ENCODE assay signal across 18 cellular contexts in the genomic region with DNA sequence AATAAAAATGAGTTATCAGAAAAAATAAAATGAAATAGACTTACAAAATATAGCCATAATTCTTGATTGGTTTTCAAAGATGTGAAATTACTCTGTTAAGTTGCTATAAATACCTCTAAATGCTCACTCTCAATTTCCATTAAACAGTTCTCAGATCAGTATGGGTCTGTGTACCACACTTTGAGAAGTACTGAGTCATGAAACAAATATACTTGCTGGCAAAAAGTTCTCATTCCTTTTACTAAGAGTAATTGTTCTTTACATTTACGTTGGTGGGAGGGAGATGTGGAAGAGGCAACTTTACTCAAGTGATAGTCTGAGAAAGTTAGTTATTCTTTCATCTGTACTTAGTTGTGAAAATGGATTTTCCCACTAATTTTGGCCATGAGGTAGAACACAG.
DNase-seq lines count a peak whose midpoint lies in the region; TF ChIP-seq lines count a peak whose summit lies in the region.
"Had no signal": no experiment of that assay in that cellular context is flagged by ENCODE, and none has a peak within 500 bp of the region (broad histone marks: within the 10 kb centered on the region; RNA-seq: fewer than 3 reads in every experiment).

No MANE protein-coding gene starts in this region.

- H3K9ac ChIP-seq in GM23248 (no peak overlapping the region), skeletal muscle satellite cell (ENCODE audit: low read depth, low read length) (peak overlapping the region; percentile 40)

- H3K9me2 ChIP-seq in GM23248 (ENCODE audit: insufficient read depth) = no peaks in the 10 kb centered on the region

- H3K27me3 Mint-ChIP-seq in T-helper 2 cell treated with Interferon-gamma antibody and Interleukin-4, amounts not matched to agents 5 μg/mL and 100 μg/mL, for 36 hours (ENCODE audit: low read depth) = no peaks in the 10 kb centered on the region
- H3K27me3 Mint-ChIP-seq: activated naive CD8-positive, alpha-beta T cell treated with anti-CD3 and anti-CD28 coated beads for 36 hours; effector memory CD8-positive, alpha-beta T cell had no signal

- H3F3A ChIP-seq in GM23248 (ENCODE audit: insufficient read depth) = peaks cover 9% of the 10 kb centered on the region; the same call in 1 of the 2 replicates

- in situ Hi-C loops in GM23248 (cut with MboI) = no loop called here

- DNase-seq in GM23248 (peak; percentile 84), amniotic epithelial cell (ENCODE audit: low read depth) (peak; percentile 61), fibroblast of mammary gland (ENCODE audit: low read depth) (peak; percentile 85), NCI-H1092 treated with DMSO at 0.1 percent for 48 hours (lab: John Stamatoyannopoulos, UW) (no peak)
- DNase-seq in T-helper 2 cell treated with Interferon-gamma antibody and Interleukin-4, amounts not matched to agents 5 μg/mL and 100 μg/mL, for 36 hours (ENCODE audit: low spot score) = no peak
- no peak for DNase-seq in stimulated activated CD4-positive, alpha-beta T cell treated with anti-CD3 and anti-CD28 coated beads, Interleukin-12 subunit alpha, Interleukin-12 subunit beta, amount 100 ng/mL, for 4 hours
- DNase-seq: activated naive CD8-positive, alpha-beta T cell treated with anti-CD3 and anti-CD28 coated beads for 36 hours; activated T-cell treated with anti-CD3 and anti-CD28 coated beads, Interleukin-2, amount 50 U/mL, for 72 hours; C1 segment of cervical spinal cord; effector memory CD8-positive, alpha-beta T cell; left ventricle myocardium superior; MG63; NCI-H2029 treated with DMSO at 0.1 percent for 48 hours; NCI-H524; SHP77 treated with DMSO at 0.1 percent for 48 hours; T-helper 2 cell; testis had no signal

- TF ChIP-seq CTCF in fibroblast of mammary gland (conservative IDR thresholded peaks at IDR 0.05; ENCODE audit: control insufficient read depth, insufficient read depth, low read depth, low read length) = no peak

- peak overlapping the region; percentile 57 for H3K4me2 ChIP-seq in GM23248 (ENCODE audit: unreplicated experiment)
- H3K4me2 ChIP-seq in skeletal muscle satellite cell (ENCODE audit: low read length) = peak overlapping the region; percentile 58

- 0% methylated on average over 1 of the region's 1 CpG for WGBS in GM23248 (ENCODE audit: low coverage in 1 of 2, low lambda C conversion rate in 2 of 2, missing lambda C conversion rate in 2 of 2), 2 experiments

- peaks cover 17% of the 10 kb centered on the region for H3K4me1 ChIP-seq in GM23248 (ENCODE audit: insufficient read depth)
- H3K4me1 ChIP-seq in skeletal muscle satellite cell (ENCODE audit: control insufficient read depth, insufficient read depth, low read length) = peaks cover 12% of the 10 kb centered on the region
- H3K4me1 ChIP-seq: testis had no signal

- no peaks in the 10 kb centered on the region for H4K20me1 ChIP-seq in GM23248 (ENCODE audit: insufficient read depth)

- H3K36me3 Mint-ChIP-seq in T-helper 2 cell treated with Interferon-gamma antibody and Interleukin-4, amounts not matched to agents 5 μg/mL and 100 μg/mL, for 36 hours (ENCODE audit: low read depth) = no peaks in the 10 kb centered on the region
- H3K36me3 Mint-ChIP-seq: activated naive CD8-positive, alpha-beta T cell treated with anti-CD3 and anti-CD28 coated beads for 36 hours had no signal

- no peaks in the 10 kb centered on the region for H3K9me3 ChIP-seq in GM23248 (ENCODE audit: low read depth)
- no peaks in the 10 kb centered on the region for H3K9me3 ChIP-seq in skeletal muscle satellite cell (replicated peaks; ENCODE audit: low read length)
- H3K9me3 ChIP-seq: MG63, testis had no signal

- H3K27ac Mint-ChIP-seq in T-helper 2 cell treated with Interferon-gamma antibody and Interleukin-4, amounts not matched to agents 5 μg/mL and 100 μg/mL, for 36 hours = no peak overlapping the region
- H3K27ac Mint-ChIP-seq: activated naive CD8-positive, alpha-beta T cell treated with anti-CD3 and anti-CD28 coated beads for 36 hours; activated T-cell treated with anti-CD3 and anti-CD28 coated beads, Interleukin-2, amount 50 U/mL, for 72 hours; effector memory CD8-positive, alpha-beta T cell had no signal

- H3K36me3 ChIP-seq in GM23248 (ENCODE audit: low read depth) (no peaks in the 10 kb centered on the region), skeletal muscle satellite cell (ENCODE audit: insufficient read depth, low read length) (no peaks in the 10 kb centered on the region)
- H3K36me3 ChIP-seq: MG63 had no signal

- H3K4me3 Mint-ChIP-seq in T-helper 2 cell treated with Interferon-gamma antibody and Interleukin-4, amounts not matched to agents 5 μg/mL and 100 μg/mL, for 36 hours = no peak overlapping the region
- H3K4me3 Mint-ChIP-seq: activated naive CD8-positive, alpha-beta T cell treated with anti-CD3 and anti-CD28 coated beads for 36 hours; activated T-cell treated with anti-CD3 and anti-CD28 coated beads, Interleukin-2, amount 50 U/mL, for 72 hours; effector memory CD8-positive, alpha-beta T cell had no signal

- H3K27ac ChIP-seq in GM23248 = peak overlapping the region; percentile 36
- H3K27ac ChIP-seq: testis had no signal

- no peaks in the 10 kb centered on the region for H3K27me3 ChIP-seq in GM23248 (replicated peaks; ENCODE audit: insufficient read depth)
- no peaks in the 10 kb centered on the region for H3K27me3 ChIP-seq in skeletal muscle satellite cell (ENCODE audit: control insufficient read depth, insufficient read depth, low read length)
- H3K27me3 ChIP-seq: MG63, testis had no signal

- H3K4me1 Mint-ChIP-seq in T-helper 2 cell treated with Interferon-gamma antibody and Interleukin-4, amounts not matched to agents 5 μg/mL and 100 μg/mL, for 36 hours (ENCODE audit: low read depth) = no peaks in the 10 kb centered on the region
- H3K4me1 Mint-ChIP-seq: activated naive CD8-positive, alpha-beta T cell treated with anti-CD3 and anti-CD28 coated beads for 36 hours had no signal

- H3K9me3 Mint-ChIP-seq in T-helper 2 cell treated with Interferon-gamma antibody and Interleukin-4, amounts not matched to agents 5 μg/mL and 100 μg/mL, for 36 hours = no peaks in the 10 kb centered on the region
- H3K9me3 Mint-ChIP-seq: activated naive CD8-positive, alpha-beta T cell treated with anti-CD3 and anti-CD28 coated beads for 36 hours had no signal

- H3K79me2 ChIP-seq in GM23248 (ENCODE audit: insufficient read depth) = no peaks in the 10 kb centered on the region

- H2AFZ ChIP-seq in GM23248 = peak overlapping the region; percentile 62

- peak overlapping the region; percentile 30 for H3K4me3 ChIP-seq in GM23248
- H3K4me3 ChIP-seq in fibroblast of mammary gland (ENCODE audit: control insufficient read depth, low read depth, low read length) = no peak overlapping the region
- H3K4me3 ChIP-seq in skeletal muscle satellite cell (ENCODE audit: low read length) = no peak overlapping the region
- H3K4me3 ChIP-seq: MG63, testis had no signal

Comparison
In these comparisons a context has a peak if more than half of its experiments do, and no peak if none do; other contexts are left out.
1. DNase-seq: peak in GM23248 (single experiment), amniotic epithelial cell (single experiment) and fibroblast of mammary gland (single experiment); none in NCI-H1092 treated with DMSO at 0.1 percent for 48 hours (single experiment), T-helper 2 cell treated with Interferon-gamma antibody and Interleukin-4, amounts not matched to agents 5 μg/mL and 100 μg/mL, for 36 hours (single experiment) and stimulated activated CD4-positive, alpha-beta T cell treated with anti-CD3 and anti-CD28 coated beads, Interleukin-12 subunit alpha, Interleukin-12 subunit beta, amount 100 ng/mL, for 4 hours (single experiment).